ENCODE assay signal across 1 cellular context in the genomic region with DNA sequence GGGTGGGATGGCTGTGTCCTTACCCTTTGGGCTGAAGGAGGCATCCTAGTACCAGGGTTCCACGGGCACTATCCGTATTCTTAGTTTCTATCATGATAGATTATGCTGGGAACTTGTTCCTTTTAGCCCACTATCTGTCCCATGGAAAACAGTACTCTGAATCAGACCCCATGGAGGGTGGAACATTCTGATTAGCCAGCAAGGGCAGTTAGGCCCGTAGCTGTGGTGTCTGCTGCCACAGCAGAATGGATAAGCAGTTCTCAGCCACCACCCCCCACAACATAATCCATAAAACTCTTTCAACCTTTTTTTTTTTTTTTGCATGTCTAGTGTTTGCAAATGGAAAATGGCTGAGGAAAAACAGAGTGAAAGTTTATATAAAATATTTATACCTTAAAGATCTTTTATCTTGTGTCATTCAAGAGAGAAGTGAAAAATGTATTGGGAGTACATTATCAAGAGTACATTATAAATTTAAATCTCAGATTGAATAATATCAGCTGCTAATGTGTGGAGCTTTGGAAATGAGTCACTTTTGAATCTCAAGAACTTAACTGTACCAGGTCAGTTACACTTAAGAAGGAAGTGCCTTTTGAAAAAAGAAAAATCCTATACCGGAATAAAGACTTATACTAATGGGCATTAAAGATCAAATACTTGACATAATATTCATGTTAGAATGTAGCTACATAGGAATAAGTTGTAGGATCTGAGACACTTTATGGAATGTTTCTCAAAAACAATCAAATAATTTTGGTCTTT.
TF ChIP-seq lines count a peak whose summit lies in the region.

No MANE protein-coding gene starts in this region.

TF ChIP-seq in K562, 482 proteins besides CTCF, POLR2A, EP300 and RAD21 (continued from another document):
- TF ChIP-seq, protein P1, sequence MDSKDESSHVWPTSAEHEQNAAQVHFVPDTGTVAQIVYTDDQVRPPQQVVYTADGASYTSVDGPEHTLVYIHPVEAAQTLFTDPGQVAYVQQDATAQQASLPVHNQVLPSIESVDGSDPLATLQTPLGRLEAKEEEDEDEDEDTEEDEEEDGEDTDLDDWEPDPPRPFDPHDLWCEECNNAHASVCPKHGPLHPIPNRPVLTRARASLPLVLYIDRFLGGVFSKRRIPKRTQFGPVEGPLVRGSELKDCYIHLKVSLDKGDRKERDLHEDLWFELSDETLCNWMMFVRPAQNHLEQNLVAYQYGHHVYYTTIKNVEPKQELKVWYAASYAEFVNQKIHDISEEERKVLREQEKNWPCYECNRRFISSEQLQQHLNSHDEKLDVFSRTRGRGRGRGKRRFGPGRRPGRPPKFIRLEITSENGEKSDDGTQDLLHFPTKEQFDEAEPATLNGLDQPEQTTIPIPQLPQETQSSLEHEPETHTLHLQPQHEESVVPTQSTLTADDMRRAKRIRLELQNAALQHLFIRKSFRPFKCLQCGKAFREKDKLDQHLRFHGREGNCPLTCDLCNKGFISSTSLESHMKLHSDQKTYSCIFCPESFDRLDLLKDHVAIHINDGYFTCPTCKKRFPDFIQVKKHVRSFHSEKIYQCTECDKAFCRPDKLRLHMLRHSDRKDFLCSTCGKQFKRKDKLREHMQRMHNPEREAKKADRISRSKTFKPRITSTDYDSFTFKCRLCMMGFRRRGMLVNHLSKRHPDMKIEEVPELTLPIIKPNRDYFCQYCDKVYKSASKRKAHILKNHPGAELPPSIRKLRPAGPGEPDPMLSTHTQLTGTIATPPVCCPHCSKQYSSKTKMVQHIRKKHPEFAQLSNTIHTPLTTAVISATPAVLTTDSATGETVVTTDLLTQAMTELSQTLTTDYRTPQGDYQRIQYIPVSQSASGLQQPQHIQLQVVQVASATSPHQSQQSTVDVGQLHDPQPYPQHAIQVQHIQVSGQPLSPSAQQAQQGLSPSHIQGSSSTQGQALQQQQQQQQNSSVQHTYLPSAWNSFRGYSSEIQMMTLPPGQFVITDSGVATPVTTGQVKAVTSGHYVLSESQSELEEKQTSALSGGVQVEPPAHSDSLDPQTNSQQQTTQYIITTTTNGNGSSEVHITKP (IDR thresholded peaks at IDR 0.05; ENCODE audit: partially characterized antibody), result peak; percentile 75
- 0 out of 4 replicates have a peak, but pooled peaks of 1 of the 2 experiments have one; percentile 28 for TF ChIP-seq RCOR1 (IDR thresholded peaks at IDR 0.05; ENCODE audit: borderline replicate concordance in 1 of 2, low read depth in 2 of 2, low read length in 2 of 2)
- TF ChIP-seq ARID1B (IDR thresholded peaks at IDR 0.05), result peak; percentile 67
- TF ChIP-seq TBL1XR1 (IDR thresholded peaks at IDR 0.05; ENCODE audit: low read length in 2 of 2), result 0 out of 4 replicates have a peak, but pooled peaks of 1 of the 2 experiments have one; percentile 13
- no peak for TF ChIP-seq TAF1 (IDR thresholded peaks at IDR 0.05; ENCODE audit: control insufficient read depth, extremely low read depth, insufficient read depth, low read length, severe bottlenecking)
- TF ChIP-seq SRSF1 (IDR thresholded peaks at IDR 0.05; ENCODE audit: low read depth, low read length), result no peak
- TF ChIP-seq CBFA2T3 (IDR thresholded peaks at IDR 0.05), result peak; percentile 84
- no peak for TF ChIP-seq ZNF57 (CRISPR knock-in tag; IDR thresholded peaks at IDR 0.05)
